In the genomic region with DNA sequence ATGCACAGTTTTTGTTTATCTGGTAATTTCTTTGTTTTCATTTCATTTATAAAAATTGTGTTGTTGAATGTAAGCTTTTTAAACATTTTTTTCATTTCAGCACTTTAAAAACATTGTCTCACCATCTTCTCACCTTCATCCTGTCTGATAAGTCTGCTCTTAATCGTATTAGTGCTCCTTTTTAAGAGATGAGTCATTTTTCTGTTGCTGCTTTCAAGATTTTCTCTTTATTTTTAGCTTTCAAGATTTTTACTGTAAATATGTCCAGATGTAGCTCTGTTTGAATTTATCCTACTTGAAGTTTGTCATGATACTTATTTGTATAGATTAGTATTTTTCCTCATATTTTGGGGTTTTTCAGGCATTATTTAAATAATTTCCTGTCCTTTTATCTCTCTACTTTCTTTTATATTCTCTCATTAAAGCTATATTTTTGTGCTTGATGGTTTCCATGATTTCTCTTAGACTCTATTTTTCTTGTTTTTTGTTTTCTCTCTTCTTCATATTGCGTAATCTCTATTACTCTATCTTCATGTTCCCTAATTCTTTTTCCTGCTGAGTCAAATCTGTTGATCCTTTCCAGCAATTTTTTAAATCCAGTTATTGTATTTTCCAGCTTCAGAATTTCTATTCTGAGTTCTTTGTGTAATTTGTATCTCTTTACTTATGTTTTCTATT, we compare ENCODE assay signal across 28 cellular contexts.
"Had no signal": no experiment of that assay in that cellular context is flagged by ENCODE, and none has a peak within 500 bp of the region (broad histone marks: within the 10 kb centered on the region; RNA-seq: fewer than 3 reads in every experiment).

No MANE protein-coding gene starts in this region.

- H3K36me3 ChIP-seq: MG63, SJSA1 had no signal

- H3K27me3 ChIP-seq: MG63, SJSA1 had no signal

- ATAC-seq: activated T-helper 17 cell treated with anti-CD3 and anti-CD28 coated beads, Interleukin-2, amount 50 U/mL, for 72 hours; PC-3 had no signal

- H3K4me2 ChIP-seq: KMS-11 had no signal

- FAIRE-seq: astrocyte, RCC 7860 had no signal

- H3K9me3 ChIP-seq: MG63, SJSA1 had no signal

- H3K9ac ChIP-seq: KMS-11 had no signal

- H3K4me3 ChIP-seq: MG63, SJSA1 had no signal

- H3K27ac ChIP-seq: KMS-11, SJSA1, VCaP had no signal

- DNase-seq: activated CD4-positive, alpha-beta memory T cell treated with anti-CD3 and anti-CD28 coated beads for 36 hours; activated CD4-positive, alpha-beta T cell treated with anti-CD3 and anti-CD28 coated beads, Interleukin-2, amount 10 ng/mL, durations not matched to agents 7 days and 5 days; activated CD4-positive, CD25-positive, alpha-beta regulatory T cell; activated CD8-positive, alpha-beta memory T cell treated with anti-CD3 and anti-CD28 coated beads for 24 hours; activated gamma-delta T cell; activated naive CD4-positive, alpha-beta T cell treated with anti-CD3 and anti-CD28 coated beads for 36 hours; activated T-cell treated with anti-CD3 and anti-CD28 coated beads, Interleukin-2, amount 50 U/mL, for 48 hours; amygdala; MG63; MV-4-11; NCI-H1105; NCI-H1436; NCI-H187 treated with DMSO at 0.1 percent for 48 hours; NCI-H2171; NCI-H2227 treated with DMSO at 0.1 percent for 48 hours; NCI-H446 treated with DMSO at 0.1 percent for 48 hours; NCI-H524 treated with DMSO at 0.1 percent for 48 hours; NCI-H748 treated with DMSO at 0.1 percent for 48 hours; NK-92 treated with Interleukin-12 subunit alpha and Interleukin-12 subunit beta, amount 100 ng/mL, for 24 hours; PC-3; SHP77; T-helper 1 cell had no signal

- H3K4me1 ChIP-seq: SJSA1 had no signal
